Comparison of ENCODE assay signal across 12 cellular contexts in genomic region chr3:48268936-48269551, GRCh38. TPM values are rescaled to one million over a fixed set of nuclear protein-coding genes. Genes with fewer than 3 reads are reported as not detected.
DNase-seq lines count a peak whose midpoint lies in the region; ATAC-seq and TF ChIP-seq lines count a peak whose summit lies in the region.
"Had no signal": no experiment of that assay in that cellular context is flagged by ENCODE, and none has a peak within 500 bp of the region (broad histone marks: within the 10 kb centered on the region; RNA-seq: fewer than 3 reads in every experiment).

No MANE protein-coding gene starts in this region.

- DNase-seq in DMS153 (lab: John Stamatoyannopoulos, UW), result peak; percentile 5
- peak; percentile 52 for DNase-seq in activated T-cell treated with anti-CD3 and anti-CD28 coated beads for 24 hours (ENCODE audit: low read depth)
- no peak for DNase-seq in esophagus squamous epithelium (lab: John Stamatoyannopoulos, UW)
- DNase-seq in stimulated activated CD4-positive, alpha-beta T cell treated with anti-CD3 and anti-CD28 coated beads, Interleukin-2, amount 100 ng/mL, for 4 hours (ENCODE audit: low read depth), result peak; percentile 71
- no peak for DNase-seq in glomerular visceral epithelial cell (ENCODE audit: extremely low spot score)
- DNase-seq in GM23248, result no peak
- DNase-seq in HAP-1 (ENCODE audit: low spot score in 2 of 2), result no peak
- DNase-seq: NCI-H226 had no signal

- no peaks in the 10 kb centered on the region for H3K9me3 ChIP-seq in esophagus squamous epithelium
- H3K9me3 ChIP-seq in GM23248 (ENCODE audit: low read depth), result no peaks in the 10 kb centered on the region
- H3K9me3 ChIP-seq in HAP-1, result no peaks in the 10 kb centered on the region
- H3K9me3 ChIP-seq: neutrophil had no signal

- H3K4me3 ChIP-seq in esophagus squamous epithelium, result peak overlapping the region in 3 of 4 donors; percentile 10 to 41 (median 13)
- H3K4me3 ChIP-seq in GM23248, result no peak overlapping the region
- no peak overlapping the region for H3K4me3 ChIP-seq in HAP-1
- H3K4me3 ChIP-seq: BLaER1 treated with 17β-estradiol and CSF1 and Interleukin-3, amounts not matched to agents 10 nM and 100 nM had no signal

- WGBS in esophagus squamous epithelium, 2 donors, result 38 to 41% methylated on average over 20 to 22 of the region's 23 CpGs
- WGBS in GM23248 (ENCODE audit: low coverage in 1 of 2, low lambda C conversion rate in 2 of 2, missing lambda C conversion rate in 2 of 2), 2 experiments, result 80 to 81% methylated on average over 21 to 23 of the region's 23 CpGs

- H3F3A ChIP-seq in GM23248 (ENCODE audit: insufficient read depth), result no peaks in the 10 kb centered on the region

- H3K36me3 ChIP-seq in esophagus squamous epithelium, result peaks cover 0 to 35% (median 9%) of the 10 kb centered on the region in 3 donors
- no peaks in the 10 kb centered on the region for H3K36me3 ChIP-seq in GM23248 (ENCODE audit: low read depth)
- H3K36me3 ChIP-seq in HAP-1 (replicated peaks), result peaks cover 72% of the 10 kb centered on the region

- intact Hi-C loops in esophagus squamous epithelium (cut with DNase I), result no loop called here

- no peaks in the 10 kb centered on the region for H4K20me1 ChIP-seq in GM23248 (ENCODE audit: insufficient read depth)

- H3K9me2 ChIP-seq in GM23248 (ENCODE audit: insufficient read depth), result no peaks in the 10 kb centered on the region

- H3K27me3 ChIP-seq in esophagus squamous epithelium (no peaks in the 10 kb centered on the region), GM23248 (replicated peaks; ENCODE audit: insufficient read depth) (no peaks in the 10 kb centered on the region), HAP-1 (ENCODE audit: low read depth) (no peaks in the 10 kb centered on the region)
- H3K27me3 ChIP-seq: BLaER1 treated with 17β-estradiol and CSF1 and Interleukin-3, amounts not matched to agents 10 nM and 100 nM; neutrophil had no signal

- in situ Hi-C loops in GM23248 (cut with MboI), result no loop called here
- in situ Hi-C loops in HAP-1 (cut with MboI; ENCODE audit: low sequenced_read_pairs), result no loop called here

- H3K4me1 ChIP-seq in esophagus squamous epithelium (peaks cover 16 to 59% (median 20%) of the 10 kb centered on the region in 3 donors), GM23248 (ENCODE audit: insufficient read depth) (no peaks in the 10 kb centered on the region), HAP-1 (no peaks in the 10 kb centered on the region)

- no peak overlapping the region for H2AFZ ChIP-seq in GM23248

- no peak overlapping the region for H3K4me2 ChIP-seq in GM23248 (ENCODE audit: unreplicated experiment)
- H3K4me2 ChIP-seq: BLaER1 treated with 17β-estradiol and CSF1 and Interleukin-3, amounts not matched to agents 10 nM and 100 nM had no signal

- ATAC-seq in HG02885 (IDR thresholded peaks at IDR 0.05; ENCODE audit: poor library complexity, unreplicated experiment), result no peak

- no peak overlapping the region for H3K9ac ChIP-seq in GM23248
- H3K9ac ChIP-seq: BLaER1 treated with 17β-estradiol and CSF1 and Interleukin-3, amounts not matched to agents 10 nM and 100 nM had no signal

- no peak for TF ChIP-seq CTCF in esophagus squamous epithelium (IDR thresholded peaks at IDR 0.05)

- H3K79me2 ChIP-seq in GM23248 (ENCODE audit: insufficient read depth), result no peaks in the 10 kb centered on the region

- H3K27ac ChIP-seq in esophagus squamous epithelium, result peak overlapping the region; percentile 88 to 94 (median 92)
- no peak overlapping the region for H3K27ac ChIP-seq in GM23248
- H3K27ac ChIP-seq: BLaER1 treated with 17β-estradiol and CSF1 and Interleukin-3, amounts not matched to agents 10 nM and 100 nM; neutrophil had no signal

- no peak for TF ChIP-seq POLR2A in esophagus squamous epithelium (IDR thresholded peaks at IDR 0.05)

RNA-seq across cellular contexts. Expression of gene ZNF589, which starts 28.1 kb away (rescaled TPM):
- 10 to 100 TPM in 2 of 4 donors, 1 to 10 TPM in 2; 6.4 to 15.6 (median 10.8) TPM for total RNA-seq in esophagus squamous epithelium
- 1.9 and 2.3 TPM in 2 replicates for total RNA-seq in GM23248 (2014; rRNA removed; shearing (Covaris generic))
- polyA plus RNA-seq in GM23248 (2016; fragmentation: Nextera tagmentation; extraction: Ambion mirVana), result 2.2 and 2.4 TPM in 2 replicates

RNA-seq across cellular contexts. Expression of gene NME6, which starts 32.1 kb away (rescaled TPM):
- 10 to 100 TPM; 25.9 to 30.7 (median 27.2) TPM for total RNA-seq in esophagus squamous epithelium
- total RNA-seq in GM23248 (2014; rRNA removed; shearing (Covaris generic)), result 24.3 and 33.3 TPM in 2 replicates
- 28.9 and 30.2 TPM in 2 replicates for polyA plus RNA-seq in GM23248 (2016; fragmentation: Nextera tagmentation; extraction: Ambion mirVana)

RNA-seq across cellular contexts. Expression of gene CAMP, which starts 45.7 kb away (rescaled TPM):
- total RNA-seq in esophagus squamous epithelium, result under 1 TPM in 1 of 4 donors, not detected in 3; 0.76 TPM
- not detected in 2 replicates for total RNA-seq in GM23248 (2014; rRNA removed; shearing (Covaris generic))
- not detected in 2 replicates for polyA plus RNA-seq in GM23248 (2016; fragmentation: Nextera tagmentation; extraction: Ambion mirVana)
- total RNA-seq: activated CD8-positive, alpha-beta memory T cell treated with anti-CD3 and anti-CD28 coated beads for 36 hours had no signal

Comparison
In these comparisons a context has a peak if more than half of its experiments do, and no peak if none do; other contexts are left out.
1. DNase-seq: peak in DMS153 (single experiment), activated T-cell treated with anti-CD3 and anti-CD28 coated beads for 24 hours (single experiment) and stimulated activated CD4-positive, alpha-beta T cell treated with anti-CD3 and anti-CD28 coated beads, Interleukin-2, amount 100 ng/mL, for 4 hours (single experiment); none in esophagus squamous epithelium (single experiment), glomerular visceral epithelial cell (single experiment), GM23248 (single experiment) and HAP-1 (0 of 2).
2. H3K4me3 ChIP-seq: peak in esophagus squamous epithelium (3 of 4); none in GM23248 (single experiment) and HAP-1 (single experiment).